1 cellular context compared by ENCODE assay signal in genomic region chr12:67268896-67269631, GRCh38.
TF ChIP-seq lines count a peak whose summit lies in the region.

TSS of gene CAND1 (plus strand) at chr12:67269358. CDS start at chr12:67269718, 360 bp downstream.

TF ChIP-seq in HepG2, 621 proteins besides CTCF, POLR2A, EP300 and RAD21 (continued from another document and continues in another):
- no peak; the same call in 1 of the 2 replicates for TF ChIP-seq ZNF276 (CRISPR knock-in tag; IDR thresholded peaks at IDR 0.05; ENCODE audit: low read depth)
- TF ChIP-seq ZNF598 (CRISPR knock-in tag; IDR thresholded peaks at IDR 0.05; ENCODE audit: borderline replicate concordance), result no peak
- no peak for TF ChIP-seq ZNF234 (CRISPR knock-in tag; conservative IDR thresholded peaks at IDR 0.05)
- TF ChIP-seq ZNF83 (CRISPR knock-in tag; IDR thresholded peaks at IDR 0.05; ENCODE audit: borderline replicate concordance), result 0 out of 2 replicates have a peak, but pooled peaks have one; percentile 23
- TF ChIP-seq, protein P1, sequence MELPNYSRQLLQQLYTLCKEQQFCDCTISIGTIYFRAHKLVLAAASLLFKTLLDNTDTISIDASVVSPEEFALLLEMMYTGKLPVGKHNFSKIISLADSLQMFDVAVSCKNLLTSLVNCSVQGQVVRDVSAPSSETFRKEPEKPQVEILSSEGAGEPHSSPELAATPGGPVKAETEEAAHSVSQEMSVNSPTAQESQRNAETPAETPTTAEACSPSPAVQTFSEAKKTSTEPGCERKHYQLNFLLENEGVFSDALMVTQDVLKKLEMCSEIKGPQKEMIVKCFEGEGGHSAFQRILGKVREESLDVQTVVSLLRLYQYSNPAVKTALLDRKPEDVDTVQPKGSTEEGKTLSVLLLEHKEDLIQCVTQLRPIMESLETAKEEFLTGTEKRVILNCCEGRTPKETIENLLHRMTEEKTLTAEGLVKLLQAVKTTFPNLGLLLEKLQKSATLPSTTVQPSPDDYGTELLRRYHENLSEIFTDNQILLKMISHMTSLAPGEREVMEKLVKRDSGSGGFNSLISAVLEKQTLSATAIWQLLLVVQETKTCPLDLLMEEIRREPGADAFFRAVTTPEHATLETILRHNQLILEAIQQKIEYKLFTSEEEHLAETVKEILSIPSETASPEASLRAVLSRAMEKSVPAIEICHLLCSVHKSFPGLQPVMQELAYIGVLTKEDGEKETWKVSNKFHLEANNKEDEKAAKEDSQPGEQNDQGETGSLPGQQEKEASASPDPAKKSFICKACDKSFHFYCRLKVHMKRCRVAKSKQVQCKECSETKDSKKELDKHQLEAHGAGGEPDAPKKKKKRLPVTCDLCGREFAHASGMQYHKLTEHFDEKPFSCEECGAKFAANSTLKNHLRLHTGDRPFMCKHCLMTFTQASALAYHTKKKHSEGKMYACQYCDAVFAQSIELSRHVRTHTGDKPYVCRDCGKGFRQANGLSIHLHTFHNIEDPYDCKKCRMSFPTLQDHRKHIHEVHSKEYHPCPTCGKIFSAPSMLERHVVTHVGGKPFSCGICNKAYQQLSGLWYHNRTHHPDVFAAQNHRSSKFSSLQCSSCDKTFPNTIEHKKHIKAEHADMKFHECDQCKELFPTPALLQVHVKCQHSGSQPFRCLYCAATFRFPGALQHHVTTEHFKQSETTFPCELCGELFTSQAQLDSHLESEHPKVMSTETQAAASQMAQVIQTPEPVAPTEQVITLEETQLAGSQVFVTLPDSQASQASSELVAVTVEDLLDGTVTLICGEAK (IDR thresholded peaks at IDR 0.05), result no peak
- TF ChIP-seq, protein P1 (CRISPR knock-in tag; IDR thresholded peaks at IDR 0.05), result peak; percentile 55
- TF ChIP-seq ZBTB44 (CRISPR knock-in tag; IDR thresholded peaks at IDR 0.05), result 0 out of 2 replicates have a peak, but pooled peaks have one; percentile 85
- no peak for TF ChIP-seq ZNF674 (CRISPR knock-in tag; IDR thresholded peaks at IDR 0.05; ENCODE audit: low read depth)
- no peak; the same call in 1 of the 2 replicates for TF ChIP-seq ZNF547 (CRISPR knock-in tag; IDR thresholded peaks at IDR 0.05)
- peak; percentile 80 for TF ChIP-seq CCDC6 (CRISPR knock-in tag; IDR thresholded peaks at IDR 0.05)
- peak; percentile 72; the same call in 1 of the 2 replicates for TF ChIP-seq ZNF264 (CRISPR knock-in tag; IDR thresholded peaks at IDR 0.05)
- TF ChIP-seq, protein P2, sequence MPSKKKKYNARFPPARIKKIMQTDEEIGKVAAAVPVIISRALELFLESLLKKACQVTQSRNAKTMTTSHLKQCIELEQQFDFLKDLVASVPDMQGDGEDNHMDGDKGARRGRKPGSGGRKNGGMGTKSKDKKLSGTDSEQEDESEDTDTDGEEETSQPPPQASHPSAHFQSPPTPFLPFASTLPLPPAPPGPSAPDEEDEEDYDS (CRISPR knock-in tag; IDR thresholded peaks at IDR 0.05), result peak; percentile 90
- TF ChIP-seq, protein P3, sequence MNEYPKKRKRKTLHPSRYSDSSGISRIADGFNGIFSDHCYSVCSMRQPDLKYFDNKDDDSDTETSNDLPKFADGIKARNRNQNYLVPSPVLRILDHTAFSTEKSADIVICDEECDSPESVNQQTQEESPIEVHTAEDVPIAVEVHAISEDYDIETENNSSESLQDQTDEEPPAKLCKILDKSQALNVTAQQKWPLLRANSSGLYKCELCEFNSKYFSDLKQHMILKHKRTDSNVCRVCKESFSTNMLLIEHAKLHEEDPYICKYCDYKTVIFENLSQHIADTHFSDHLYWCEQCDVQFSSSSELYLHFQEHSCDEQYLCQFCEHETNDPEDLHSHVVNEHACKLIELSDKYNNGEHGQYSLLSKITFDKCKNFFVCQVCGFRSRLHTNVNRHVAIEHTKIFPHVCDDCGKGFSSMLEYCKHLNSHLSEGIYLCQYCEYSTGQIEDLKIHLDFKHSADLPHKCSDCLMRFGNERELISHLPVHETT (CRISPR knock-in tag; conservative IDR thresholded peaks at IDR 0.05), result peak; percentile 91; the same call in 1 of the 2 replicates
- peak; percentile 85 for TF ChIP-seq ZBTB38 (CRISPR knock-in tag; IDR thresholded peaks at IDR 0.05)
- no peak for TF ChIP-seq ZKSCAN5 (CRISPR knock-in tag; IDR thresholded peaks at IDR 0.05)
- TF ChIP-seq ARNT2 (CRISPR knock-in tag; IDR thresholded peaks at IDR 0.05; ENCODE audit: low read depth), result peak; percentile 65
- TF ChIP-seq AHR (CRISPR knock-in tag; IDR thresholded peaks at IDR 0.05), result peak; percentile 96; the same call in 1 of the 2 replicates
- TF ChIP-seq ZNF30 (CRISPR knock-in tag; IDR thresholded peaks at IDR 0.05), result no peak
- TF ChIP-seq, protein P4, sequence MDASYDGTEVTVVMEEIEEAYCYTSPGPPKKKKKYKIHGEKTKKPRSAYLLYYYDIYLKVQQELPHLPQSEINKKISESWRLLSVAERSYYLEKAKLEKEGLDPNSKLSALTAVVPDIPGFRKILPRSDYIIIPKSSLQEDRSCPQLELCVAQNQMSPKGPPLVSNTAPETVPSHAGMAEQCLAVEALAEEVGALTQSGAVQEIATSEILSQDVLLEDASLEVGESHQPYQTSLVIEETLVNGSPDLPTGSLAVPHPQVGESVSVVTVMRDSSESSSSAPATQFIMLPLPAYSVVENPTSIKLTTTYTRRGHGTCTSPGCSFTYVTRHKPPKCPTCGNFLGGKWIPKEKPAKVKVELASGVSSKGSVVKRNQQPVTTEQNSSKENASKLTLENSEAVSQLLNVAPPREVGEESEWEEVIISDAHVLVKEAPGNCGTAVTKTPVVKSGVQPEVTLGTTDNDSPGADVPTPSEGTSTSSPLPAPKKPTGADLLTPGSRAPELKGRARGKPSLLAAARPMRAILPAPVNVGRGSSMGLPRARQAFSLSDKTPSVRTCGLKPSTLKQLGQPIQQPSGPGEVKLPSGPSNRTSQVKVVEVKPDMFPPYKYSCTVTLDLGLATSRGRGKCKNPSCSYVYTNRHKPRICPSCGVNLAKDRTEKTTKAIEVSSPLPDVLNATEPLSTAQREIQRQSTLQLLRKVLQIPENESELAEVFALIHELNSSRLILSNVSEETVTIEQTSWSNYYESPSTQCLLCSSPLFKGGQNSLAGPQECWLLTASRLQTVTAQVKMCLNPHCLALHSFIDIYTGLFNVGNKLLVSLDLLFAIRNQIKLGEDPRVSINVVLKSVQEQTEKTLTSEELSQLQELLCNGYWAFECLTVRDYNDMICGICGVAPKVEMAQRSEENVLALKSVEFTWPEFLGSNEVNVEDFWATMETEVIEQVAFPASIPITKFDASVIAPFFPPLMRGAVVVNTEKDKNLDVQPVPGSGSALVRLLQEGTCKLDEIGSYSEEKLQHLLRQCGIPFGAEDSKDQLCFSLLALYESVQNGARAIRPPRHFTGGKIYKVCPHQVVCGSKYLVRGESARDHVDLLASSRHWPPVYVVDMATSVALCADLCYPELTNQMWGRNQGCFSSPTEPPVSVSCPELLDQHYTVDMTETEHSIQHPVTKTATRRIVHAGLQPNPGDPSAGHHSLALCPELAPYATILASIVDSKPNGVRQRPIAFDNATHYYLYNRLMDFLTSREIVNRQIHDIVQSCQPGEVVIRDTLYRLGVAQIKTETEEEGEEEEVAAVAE (CRISPR knock-in tag; IDR thresholded peaks at IDR 0.05; ENCODE audit: borderline replicate concordance), result peak; percentile 41; the same call in 1 of the 2 replicates
- TF ChIP-seq ZBTB43 (CRISPR knock-in tag; conservative IDR thresholded peaks at IDR 0.05), result peak; percentile 66; the same call in 1 of the 2 replicates
- no peak for TF ChIP-seq CENPX (CRISPR knock-in tag; IDR thresholded peaks at IDR 0.05)
- no peak for TF ChIP-seq TOE1 (CRISPR knock-in tag; IDR thresholded peaks at IDR 0.05)
- peak; percentile 12; the same call in 1 of the 2 replicates for TF ChIP-seq HBP1 (CRISPR knock-in tag; IDR thresholded peaks at IDR 0.05; ENCODE audit: low read depth)
- TF ChIP-seq WIZ (CRISPR knock-in tag; IDR thresholded peaks at IDR 0.05), result peak; percentile 35; the same call in 1 of the 2 replicates
- no peak for TF ChIP-seq KAT7 (CRISPR knock-in tag; IDR thresholded peaks at IDR 0.05; ENCODE audit: borderline replicate concordance)
- TF ChIP-seq ZNF569 (CRISPR knock-in tag; IDR thresholded peaks at IDR 0.05; ENCODE audit: borderline replicate concordance), result no peak
- no peak for TF ChIP-seq MED1 (CRISPR knock-in tag; IDR thresholded peaks at IDR 0.05)
- TF ChIP-seq SOX13 (IDR thresholded peaks at IDR 0.05), result no peak
- peak in 1 of 2 experiments; percentile 25; a peak in 1 of 4 replicates for TF ChIP-seq SOX13 (CRISPR knock-in tag; conservative IDR thresholded peaks at IDR 0.05 in 1 of 2, IDR thresholded peaks at IDR 0.05 in 1 of 2)
- TF ChIP-seq ZMYM4 (CRISPR knock-in tag; IDR thresholded peaks at IDR 0.05), result peak; percentile 83
- peak; percentile 54; the same call in 1 of the 2 replicates for TF ChIP-seq ZNF816 (CRISPR knock-in tag; IDR thresholded peaks at IDR 0.05; ENCODE audit: borderline replicate concordance)
- TF ChIP-seq, protein P5, sequence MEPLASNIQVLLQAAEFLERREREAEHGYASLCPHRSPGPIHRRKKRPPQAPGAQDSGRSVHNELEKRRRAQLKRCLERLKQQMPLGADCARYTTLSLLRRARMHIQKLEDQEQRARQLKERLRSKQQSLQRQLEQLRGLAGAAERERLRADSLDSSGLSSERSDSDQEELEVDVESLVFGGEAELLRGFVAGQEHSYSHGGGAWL (CRISPR knock-in tag; IDR thresholded peaks at IDR 0.05), result peak; percentile 71
